ENCODE assay signal across 8 cellular contexts in the genomic region with DNA sequence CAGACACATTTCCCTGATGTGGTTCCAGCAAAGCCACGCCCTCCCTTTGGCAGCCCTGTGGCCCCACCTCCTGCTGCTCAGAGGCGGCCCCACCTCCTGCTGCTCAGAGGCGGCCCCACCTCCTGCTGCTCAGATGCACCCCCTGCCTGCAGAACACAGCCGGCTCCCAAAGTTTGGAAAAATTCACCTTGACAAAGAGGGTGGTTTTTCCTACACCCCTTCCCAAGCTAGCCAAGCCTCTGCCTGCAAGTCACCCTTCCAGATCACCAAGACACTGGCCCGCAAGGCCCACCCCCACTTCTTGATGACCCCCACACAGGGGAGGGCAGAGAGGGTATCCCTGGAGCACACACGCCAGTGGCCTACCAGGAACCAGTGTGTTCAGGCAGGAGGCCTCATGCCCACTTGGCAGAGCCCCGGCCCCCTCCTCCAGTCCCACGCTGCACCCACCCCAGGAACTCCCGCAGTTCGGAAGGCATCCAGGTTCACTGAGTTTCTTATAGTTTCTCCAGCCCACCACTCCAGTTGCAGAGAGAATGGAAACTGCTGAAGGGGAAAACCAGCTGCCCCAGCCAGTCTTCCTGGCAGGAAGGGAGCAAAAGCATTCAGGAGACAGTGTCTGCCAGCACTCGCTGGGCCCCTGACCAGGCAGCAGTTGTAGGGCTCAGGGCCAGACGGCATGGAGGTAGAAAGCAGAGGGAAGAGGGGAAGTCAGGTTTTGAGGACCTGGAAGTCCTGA. TPM values are rescaled to one million over a fixed set of nuclear protein-coding genes. Genes with fewer than 3 reads are reported as not detected.
DNase-seq lines count a peak whose midpoint lies in the region; ATAC-seq and TF ChIP-seq lines count a peak whose summit lies in the region.

No MANE protein-coding gene starts in this region.

- peaks cover 15% of the 10 kb centered on the region for H3K36me3 ChIP-seq in RWPE2 (ENCODE audit: low read depth)
- H3K36me3 ChIP-seq in gastroesophageal sphincter = peaks cover 0 to 34% of the 10 kb centered on the region in 2 donors
- H3K36me3 ChIP-seq in transverse colon = no peaks in the 10 kb centered on the region

- H3K27ac ChIP-seq in RWPE2 (ENCODE audit: poor library complexity, severe bottlenecking) = no peak overlapping the region
- H3K27ac ChIP-seq in gastroesophageal sphincter = peak overlapping the region in 3 of 4 donors; percentile 76 to 87 (median 78)
- H3K27ac ChIP-seq in transverse colon = peak overlapping the region in 3 of 4 donors; percentile 33 to 53 (median 50)

- TF ChIP-seq CTCF in RWPE2 (IDR thresholded peaks at IDR 0.05; ENCODE audit: poor library complexity, severe bottlenecking) (peak; percentile 98), gastroesophageal sphincter (IDR thresholded peaks at IDR 0.05) (peak in 3 of 4 experiments; percentile 59 to 87 (median 72)), transverse colon (IDR thresholded peaks at IDR 0.05) (peak; percentile 32 to 54 (median 51))

- TF ChIP-seq POLR2A in gastroesophageal sphincter (IDR thresholded peaks at IDR 0.05) = no peak
- no peak for TF ChIP-seq POLR2A in transverse colon (IDR thresholded peaks at IDR 0.05)

- TF ChIP-seq EP300 in gastroesophageal sphincter (IDR thresholded peaks at IDR 0.05) = no peak
- TF ChIP-seq EP300 in transverse colon (IDR thresholded peaks at IDR 0.05; ENCODE audit: low read depth) = no peak

- no peaks in the 10 kb centered on the region for H3K27me3 ChIP-seq in RWPE2 (ENCODE audit: insufficient read depth, poor library complexity, severe bottlenecking)
- H3K27me3 ChIP-seq in gastroesophageal sphincter = peaks cover 29% of the 10 kb centered on the region
- H3K27me3 ChIP-seq in transverse colon = peaks cover 27% of the 10 kb centered on the region

- intact Hi-C loops in posterior cingulate gyrus (cut with DNase I) (no loop called here), transverse colon (cut with DNase I; ENCODE audit: low total_unique reads) (no loop called here)

- in situ Hi-C loops in transverse colon (cut with MboI; ENCODE audit: low pct_ligation_motif_present in 1 of 4, low pct_unique_long_range_greater_than_20kb in 1 of 4, low sequenced_read_pairs in 3 of 4) = no loop called here

- 0 to 50% methylated on average over 1 of the region's 12 CpGs for WGBS in gastroesophageal sphincter (ENCODE audit: low coverage in 1 of 2), 2 donors
- WGBS in transverse colon (ENCODE audit: low coverage in 1 of 2), 2 donors = 46% methylated on average over 12 of the region's 12 CpGs; no CpG with 5 or more reads in 1 of the 2 donors

- H3K9me3 ChIP-seq in RWPE2 (ENCODE audit: severe bottlenecking) = no peaks in the 10 kb centered on the region
- no peaks in the 10 kb centered on the region for H3K9me3 ChIP-seq in gastroesophageal sphincter
- H3K9me3 ChIP-seq in transverse colon = no peaks in the 10 kb centered on the region

- DNase-seq in DMS114 treated with DMSO at 0.1 percent for 48 hours (lab: John Stamatoyannopoulos, UW; ENCODE audit: unreplicated experiment) = peak; percentile 71
- DNase-seq in RWPE2 (ENCODE audit: low spot score) = peak; percentile 95
- peak; percentile 94 for DNase-seq in activated effector memory CD4-positive, alpha-beta T cell treated with anti-CD3 and anti-CD28 coated beads, Interleukin-2, amount 50 U/mL, for 16 hours
- DNase-seq in posterior cingulate gyrus = peak in 9 of 10 donors; percentile 19 to 97 (median 72)
- peak; percentile 85 for DNase-seq in transverse colon

- H3K4me1 ChIP-seq in RWPE2 (ENCODE audit: insufficient read depth, poor library complexity, severe bottlenecking) = no peaks in the 10 kb centered on the region
- H3K4me1 ChIP-seq in gastroesophageal sphincter = peaks cover 2 to 49% (median 27%) of the 10 kb centered on the region in 3 donors
- H3K4me1 ChIP-seq in transverse colon = peaks cover 14 to 31% (median 26%) of the 10 kb centered on the region in 4 donors

- H3K4me3 ChIP-seq in RWPE2 (ENCODE audit: severe bottlenecking) (no peak overlapping the region), gastroesophageal sphincter (no peak overlapping the region), transverse colon (no peak overlapping the region)

- ATAC-seq in HG03460 (IDR thresholded peaks at IDR 0.05; ENCODE audit: unreplicated experiment) = peak; percentile 81
- peak; percentile 91 for ATAC-seq in RWPE2 (ENCODE audit: low read depth)
- ATAC-seq in gastroesophageal sphincter = peak; percentile 95
- ATAC-seq in HG03159 (IDR thresholded peaks at IDR 0.05; ENCODE audit: unreplicated experiment) = no peak

RNA-seq across cellular contexts. Expression of a gene that starts 2.3 kb away (rescaled TPM):
- total RNA-seq in gastroesophageal sphincter (10 to 100 TPM in 1 of 4 donors, 1 to 10 TPM in 3; 3.0 to 10.5 (median 6.7) TPM), transverse colon (1 to 10 TPM in 3 of 4 donors, under 1 TPM in 1; 0.37 to 3.8 (median 2.7) TPM)

RNA-seq across cellular contexts. Expression of a gene that starts 15.6 kb away (rescaled TPM):
- 100 to 1,000 TPM; 496 to 734 (median 508) TPM for total RNA-seq in gastroesophageal sphincter
- 100 to 1,000 TPM in 1 of 4 donors, 10 to 100 TPM in 3; 56.9 to 228 (median 74.1) TPM for total RNA-seq in transverse colon
